ENCODE assay signal across 1 cellular context in genomic region chr7:96707901-96708774, GRCh38.
TF ChIP-seq lines count a peak whose summit lies in the region.

No MANE protein-coding gene starts in this region.

TF ChIP-seq in HepG2, 621 proteins besides CTCF, POLR2A, EP300 and RAD21 (continued from another document):
- TF ChIP-seq USF2 (IDR thresholded peaks at IDR 0.05; ENCODE audit: low read depth, low read length) (no peak), USF2 (CRISPR knock-in tag; IDR thresholded peaks at IDR 0.05; ENCODE audit: borderline replicate concordance) (no peak), ZNF644 (CRISPR knock-in tag; IDR thresholded peaks at IDR 0.05; ENCODE audit: low read depth) (no peak), RXRA (CRISPR knock-in tag; IDR thresholded peaks at IDR 0.05) (no peak), FOXK1 (CRISPR knock-in tag; IDR thresholded peaks at IDR 0.05; ENCODE audit: borderline replicate concordance, low read depth) (no peak), FOXP1 (IDR thresholded peaks at IDR 0.05) (no peak), FOXP1 (CRISPR knock-in tag; IDR thresholded peaks at IDR 0.05) (no peak), PRDM10 (CRISPR knock-in tag; IDR thresholded peaks at IDR 0.05; ENCODE audit: low read depth) (no peak), DPF2 (CRISPR knock-in tag; IDR thresholded peaks at IDR 0.05; ENCODE audit: borderline replicate concordance, low read depth) (no peak), PTBP1 (IDR thresholded peaks at IDR 0.05; ENCODE audit: low read depth, low read length, poor library complexity, severe bottlenecking) (no peak)
